ENCODE assay signal across 7 cellular contexts in the genomic region with DNA sequence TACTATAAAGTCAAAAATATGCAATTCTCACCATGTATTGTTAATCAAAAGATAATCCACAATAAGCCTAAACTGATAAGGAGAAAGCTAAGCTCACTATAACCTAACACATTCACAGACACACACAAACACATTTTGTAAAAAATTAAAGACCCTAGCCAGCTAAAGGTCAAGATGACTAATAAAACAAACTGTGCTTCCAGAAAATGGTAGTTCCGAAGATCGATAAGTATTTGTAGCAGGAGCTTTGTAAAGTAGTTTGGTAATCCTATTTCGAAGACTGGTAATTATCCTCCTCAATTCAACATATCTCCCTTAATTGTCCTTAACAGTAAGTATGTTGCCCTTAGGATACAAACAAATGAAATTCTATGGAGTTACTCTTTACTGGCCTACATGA.
"Had no signal": no experiment of that assay in that cellular context is flagged by ENCODE, and none has a peak within 500 bp of the region (broad histone marks: within the 10 kb centered on the region; RNA-seq: fewer than 3 reads in every experiment).

No MANE protein-coding gene starts in this region.

- ATAC-seq: GM12878 had no signal

- DNase-seq: GDM1, GF-D8 had no signal

- H3K4me3 ChIP-seq: GM12878 had no signal

- FAIRE-seq: GM12878, GM12891, GM12892, GM18507, GM19239 had no signal
